Comparison of ENCODE assay signal across 8 cellular contexts in the genomic region with DNA sequence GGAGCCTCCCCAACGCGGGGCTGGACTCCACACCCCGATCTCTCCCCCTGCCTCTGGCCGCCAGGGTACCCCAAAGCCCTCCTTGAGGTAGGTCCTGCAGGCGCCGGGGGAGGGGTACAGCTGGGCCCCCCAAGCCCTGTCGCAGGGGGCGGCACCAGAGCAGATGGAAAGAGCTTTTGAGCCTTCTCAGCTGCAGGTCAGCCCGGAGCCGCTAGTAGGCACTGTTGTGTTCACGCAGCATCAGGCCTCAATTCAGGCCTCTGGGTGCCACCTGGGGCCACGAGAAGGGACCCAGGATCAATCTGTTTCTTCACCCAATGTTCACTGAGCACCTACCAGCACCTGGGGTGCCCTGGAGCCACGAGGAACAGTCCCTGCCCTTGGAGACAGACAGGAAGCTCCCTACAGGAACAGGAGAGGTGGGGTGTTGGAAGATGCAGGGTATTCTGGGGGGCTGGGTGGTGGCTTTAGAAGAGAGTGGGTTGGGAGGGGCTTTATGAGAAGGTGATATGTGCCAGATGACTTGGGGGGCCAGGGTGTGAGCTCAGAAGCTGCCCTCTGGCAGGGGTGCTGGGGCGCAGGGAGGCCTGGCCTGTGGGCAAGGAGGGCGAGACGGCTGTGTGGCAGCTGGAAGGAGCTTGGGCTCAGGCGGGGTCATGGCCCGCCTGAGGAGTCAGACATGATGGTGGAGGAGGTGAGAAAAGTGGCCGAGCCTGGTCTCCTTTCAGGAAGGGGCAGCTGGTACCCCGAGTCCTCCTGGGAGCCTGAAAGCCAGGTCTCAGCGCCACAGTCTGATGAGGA.
DNase-seq lines count a peak whose midpoint lies in the region; ATAC-seq and TF ChIP-seq lines count a peak whose summit lies in the region.

No MANE protein-coding gene starts in this region.

- no peaks in the 10 kb centered on the region for H3K9me3 Mint-ChIP-seq in activated CD4-positive, alpha-beta T cell treated with anti-CD3 and anti-CD28 coated beads, Interleukin-2, amount 10 ng/mL, durations not matched to agents 7 days and 5 days

- intact Hi-C loops in Right ventricle myocardium inferior (cut with DNase I) = no loop called here

- H3K27me3 Mint-ChIP-seq in activated CD4-positive, alpha-beta T cell treated with anti-CD3 and anti-CD28 coated beads, Interleukin-2, amount 10 ng/mL, durations not matched to agents 7 days and 5 days = peaks cover 3% of the 10 kb centered on the region

- POLR2A ChIA-PET in activated CD4-positive, alpha-beta T cell treated with anti-CD3 and anti-CD28 coated beads, Interleukin-2, amount 10 ng/mL, durations not matched to agents 7 days and 5 days (lab: Charles Lee) = no interaction called here

- H3K9me3 ChIP-seq in cardiac muscle cell (ENCODE audit: low read depth) = no peaks in the 10 kb centered on the region

- H3K27me3 ChIP-seq in cardiac muscle cell = no peaks in the 10 kb centered on the region

- no peak for ATAC-seq in Right ventricle myocardium inferior
- no peak for ATAC-seq in HG02642 (IDR thresholded peaks at IDR 0.05; ENCODE audit: poor library complexity, unreplicated experiment)
- no peak for ATAC-seq in GM18873 (IDR thresholded peaks at IDR 0.05; ENCODE audit: low FRiP score, unreplicated experiment)

- peaks cover 44% of the 10 kb centered on the region for H3K4me1 ChIP-seq in cardiac muscle cell (ENCODE audit: low read depth)

- peak; percentile 65 for TF ChIP-seq CTCF in cardiac muscle cell (IDR thresholded peaks at IDR 0.05; ENCODE audit: low read depth, low read length)
- peak; percentile 60 for TF ChIP-seq CTCF in fibroblast of pulmonary artery (IDR thresholded peaks at IDR 0.05; ENCODE audit: low read length, missing control alignments)

- no peak overlapping the region for H3K4me3 ChIP-seq in cardiac muscle cell
- H3K4me3 ChIP-seq in fibroblast of pulmonary artery (replicated peaks; ENCODE audit: low read depth, low read length) = no peak overlapping the region

- DNase-seq in cardiac muscle cell (ENCODE audit: low read depth in 1 of 2, low spot score in 1 of 2) = peak in 1 of 2 donors; percentile 11
- DNase-seq in Right ventricle myocardium inferior (ENCODE audit: missing footprints) = no peak
- peak; percentile 26 for DNase-seq in activated CD4-positive, alpha-beta T cell treated with anti-CD3 and anti-CD28 coated beads, Interleukin-2, amount 10 ng/mL, durations not matched to agents 7 days and 5 days
- no peak for DNase-seq in fibroblast of pulmonary artery (ENCODE audit: low read depth)
- peak in 2 of 3 experiments; percentile 13 to 41 for DNase-seq in stimulated activated CD4-positive, alpha-beta T cell treated with anti-CD3 and anti-CD28 coated beads, TNF-alpha, amount 100 ng/mL, for 24 hours (ENCODE audit: low read depth in 3 of 3)
- DNase-seq in NCI-H1105 treated with DMSO at 0.1 percent for 48 hours (lab: John Stamatoyannopoulos, UW) = no peak

- CTCF ChIA-PET in activated CD4-positive, alpha-beta T cell treated with anti-CD3 and anti-CD28 coated beads, Interleukin-2, amount 10 ng/mL, durations not matched to agents 7 days and 5 days (lab: Charles Lee) = interaction anchor here (0.6 to 1.3 kb wide), 6 partner anchors 17 to 757 kb away, joined by 3 to 4 read pairs (median 3); no protein-coding TSS in a partner anchor

- H3K36me3 ChIP-seq in cardiac muscle cell = no peaks in the 10 kb centered on the region

- peaks cover 8% of the 10 kb centered on the region for H3K4me1 Mint-ChIP-seq in activated CD4-positive, alpha-beta T cell treated with anti-CD3 and anti-CD28 coated beads, Interleukin-2, amount 10 ng/mL, durations not matched to agents 7 days and 5 days

- H3K27ac Mint-ChIP-seq in activated CD4-positive, alpha-beta T cell treated with anti-CD3 and anti-CD28 coated beads, Interleukin-2, amount 10 ng/mL, durations not matched to agents 7 days and 5 days = peak overlapping the region; percentile 31

- H3K27ac ChIP-seq in cardiac muscle cell = peak overlapping the region; percentile 94

- H3K36me3 Mint-ChIP-seq in activated CD4-positive, alpha-beta T cell treated with anti-CD3 and anti-CD28 coated beads, Interleukin-2, amount 10 ng/mL, durations not matched to agents 7 days and 5 days (ENCODE audit: low read depth) = no peaks in the 10 kb centered on the region

- no peak overlapping the region for H3K4me3 Mint-ChIP-seq in activated CD4-positive, alpha-beta T cell treated with anti-CD3 and anti-CD28 coated beads, Interleukin-2, amount 10 ng/mL, durations not matched to agents 7 days and 5 days

Comparison
In these comparisons a context has a peak if more than half of its experiments do, and no peak if none do; other contexts are left out.
1. DNase-seq: peak in activated CD4-positive, alpha-beta T cell treated with anti-CD3 and anti-CD28 coated beads, Interleukin-2, amount 10 ng/mL, durations not matched to agents 7 days and 5 days (single experiment) and stimulated activated CD4-positive, alpha-beta T cell treated with anti-CD3 and anti-CD28 coated beads, TNF-alpha, amount 100 ng/mL, for 24 hours (2 of 3); none in Right ventricle myocardium inferior (single experiment), fibroblast of pulmonary artery (single experiment) and NCI-H1105 treated with DMSO at 0.1 percent for 48 hours (single experiment).